In genomic region chr18:3481696-3482210, GRCh38 we compare ENCODE assay signal across 8 cellular contexts. TPM values are rescaled to one million over a fixed set of nuclear protein-coding genes. Genes with fewer than 3 reads are reported as not detected.
DNase-seq lines count a peak whose midpoint lies in the region; ATAC-seq and TF ChIP-seq lines count a peak whose summit lies in the region.

No MANE protein-coding gene starts in this region.

- peak; percentile 40 for TF ChIP-seq CTCF in GM12865 (IDR thresholded peaks at IDR 0.05; ENCODE audit: insufficient read depth, low read depth, low read length, missing control alignments)
- TF ChIP-seq CTCF in LNCaP clone FGC (IDR thresholded peaks at IDR 0.05; ENCODE audit: control insufficient read depth, extremely low read depth, insufficient read depth), result peak; percentile 40
- TF ChIP-seq CTCF in lower lobe of right lung (IDR thresholded peaks at IDR 0.05), result peak; percentile 43

- H3K36me3 ChIP-seq in lower lobe of right lung, result no peaks in the 10 kb centered on the region

- no peaks in the 10 kb centered on the region for H3K27me3 ChIP-seq in lower lobe of right lung (ENCODE audit: low read depth)

- intact Hi-C loops in lower lobe of right lung (cut with DNase I), result no loop called here

- H3K4me3 ChIP-seq in GM12865 (ENCODE audit: low read depth, low read length), result no peak overlapping the region
- H3K4me3 ChIP-seq in LNCaP clone FGC (ENCODE audit: low read depth, low read length), result no peak overlapping the region
- H3K4me3 ChIP-seq in lower lobe of right lung, result no peak overlapping the region

- no peak overlapping the region for H3K27ac ChIP-seq in lower lobe of right lung

- H3K4me1 ChIP-seq in lower lobe of right lung, result no peaks in the 10 kb centered on the region

- peak; percentile 45 to 64 for DNase-seq in AML-193 (lab: John Stamatoyannopoulos, UW)
- peak; percentile 29 for DNase-seq in GM12865 (ENCODE audit: low read depth)
- DNase-seq in LNCaP clone FGC (ENCODE audit: low read depth), result no peak
- peak; percentile 37 for DNase-seq in amniotic epithelial cell (ENCODE audit: low read depth)
- DNase-seq in lower lobe of right lung, result no peak

- H3K9me3 ChIP-seq in lower lobe of right lung, result no peaks in the 10 kb centered on the region

- ATAC-seq in lower lobe of right lung (peak; percentile 44 to 69), GM19395 (IDR thresholded peaks at IDR 0.05; ENCODE audit: unreplicated experiment) (no peak), HG03039 (IDR thresholded peaks at IDR 0.05; ENCODE audit: unreplicated experiment) (no peak), GM18870 (IDR thresholded peaks at IDR 0.05; ENCODE audit: unreplicated experiment) (no peak)

RNA-seq across cellular contexts. Expression of gene TGIF1, which starts 31.8 kb away (rescaled TPM):
- total RNA-seq in lower lobe of right lung, result 45.8 TPM

Comparison
In these comparisons a context has a peak if more than half of its experiments do, and no peak if none do; other contexts are left out.
1. DNase-seq: peak in AML-193 (2 of 2), GM12865 (single experiment) and amniotic epithelial cell (single experiment); none in LNCaP clone FGC (single experiment) and lower lobe of right lung (single experiment).
2. ATAC-seq: peak in lower lobe of right lung (2 of 2); none in GM19395 (single experiment), HG03039 (single experiment) and GM18870 (single experiment).
3. Peak in every context shown above with its lines, with median percentiles within 50 percentile points of each other: CTCF ChIP-seq.